In the genomic region with DNA sequence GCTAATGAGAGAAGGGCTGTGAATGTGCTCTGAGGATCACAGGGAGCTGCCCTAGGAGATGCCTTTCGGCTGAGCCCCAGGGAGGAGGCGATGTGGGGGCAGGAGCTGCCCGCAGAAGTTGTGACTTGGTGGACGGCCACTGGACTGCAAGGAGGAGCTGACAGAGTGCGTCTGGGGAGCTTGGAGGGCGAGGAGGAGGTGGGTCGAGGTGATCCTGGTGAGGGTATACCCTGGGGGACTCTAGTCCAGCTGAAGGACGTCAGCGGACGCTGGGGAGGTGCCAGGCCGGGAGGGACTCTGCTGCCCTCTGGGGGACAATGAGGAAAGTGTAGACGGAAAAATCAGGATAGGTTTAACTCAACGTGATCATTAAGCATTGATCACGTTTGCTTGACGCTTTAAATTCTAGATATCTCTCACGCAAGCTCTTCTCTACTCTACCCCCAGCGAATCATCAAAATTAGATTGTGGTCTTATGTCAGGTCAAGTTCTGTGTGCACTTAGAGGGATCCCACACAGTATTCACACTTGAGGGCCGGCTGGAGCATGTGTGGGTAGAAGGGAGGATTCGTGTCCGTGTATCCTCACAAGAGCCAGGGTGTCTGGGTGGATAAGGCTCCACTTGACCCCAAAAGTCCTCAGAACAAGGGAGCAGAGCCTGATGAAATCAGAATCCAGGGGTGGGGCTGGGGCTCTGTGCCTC, we compare ENCODE assay signal across 10 cellular contexts. TPM values are rescaled to one million over a fixed set of nuclear protein-coding genes. Genes with fewer than 3 reads are reported as not detected.
A peak's percentile ranks its signal among the peaks of the same experiment; 100 is the strongest.
DNase-seq lines count a peak whose midpoint lies in the region; ATAC-seq lines count a peak whose summit lies in the region.
"Had no signal": no experiment of that assay in that cellular context is flagged by ENCODE, and none has a peak within 500 bp of the region (broad histone marks: within the 10 kb centered on the region; RNA-seq: fewer than 3 reads in every experiment).

No MANE protein-coding gene starts in this region.

- DNase-seq in DMS153 treated with DMSO at 0.1 percent for 48 hours (lab: John Stamatoyannopoulos, UW; ENCODE audit: unreplicated experiment) = peak; percentile 12
- DNase-seq in DMS153 (lab: John Stamatoyannopoulos, UW) = no peak
- DNase-seq in HuH-7 (ENCODE audit: low spot score) = peak; percentile 57
- peak; percentile 31 for DNase-seq in activated CD4-positive, alpha-beta T cell treated with anti-CD3 and anti-CD28 coated beads, Interleukin-2, amount 10 ng/mL, durations not matched to agents 7 days and 5 days
- DNase-seq in left kidney (ENCODE audit: low read depth, low spot score) = peak; percentile 8
- no peak for DNase-seq in kidney glomerular epithelial cell (lab: John Stamatoyannopoulos, UW)
- DNase-seq in pons (ENCODE audit: low spot score) = no peak
- DNase-seq: activated B cell treated with CpG ODN at 0.5 μM for 24 hours had no signal

- no peaks in the 10 kb centered on the region for H3K36me3 Mint-ChIP-seq in activated CD4-positive, alpha-beta T cell treated with anti-CD3 and anti-CD28 coated beads, Interleukin-2, amount 10 ng/mL, durations not matched to agents 7 days and 5 days (ENCODE audit: low read depth)

- no peak for ATAC-seq in HG03378 (IDR thresholded peaks at IDR 0.05; ENCODE audit: unreplicated experiment)

- no peak overlapping the region for H3K27ac Mint-ChIP-seq in activated CD4-positive, alpha-beta T cell treated with anti-CD3 and anti-CD28 coated beads, Interleukin-2, amount 10 ng/mL, durations not matched to agents 7 days and 5 days
- H3K27ac Mint-ChIP-seq: activated B cell treated with CpG ODN at 0.5 μM for 24 hours had no signal

- no peak overlapping the region for H3K4me3 Mint-ChIP-seq in activated CD4-positive, alpha-beta T cell treated with anti-CD3 and anti-CD28 coated beads, Interleukin-2, amount 10 ng/mL, durations not matched to agents 7 days and 5 days
- H3K4me3 Mint-ChIP-seq: activated B cell treated with CpG ODN at 0.5 μM for 24 hours had no signal

- POLR2A ChIA-PET in activated CD4-positive, alpha-beta T cell treated with anti-CD3 and anti-CD28 coated beads, Interleukin-2, amount 10 ng/mL, durations not matched to agents 7 days and 5 days (lab: Charles Lee) = interaction anchor here (0.6 kb wide), 1 partner anchor 37 kb away, joined by 3 read pairs; no protein-coding TSS in a partner anchor

- CTCF ChIA-PET in activated CD4-positive, alpha-beta T cell treated with anti-CD3 and anti-CD28 coated beads, Interleukin-2, amount 10 ng/mL, durations not matched to agents 7 days and 5 days (lab: Charles Lee) = interaction anchor here (0.9 to 1.9 kb wide), 4 partner anchors 8 to 49 kb away, joined by 3 to 4 read pairs (median 4); no protein-coding TSS in a partner anchor

- H3K27me3 Mint-ChIP-seq in activated CD4-positive, alpha-beta T cell treated with anti-CD3 and anti-CD28 coated beads, Interleukin-2, amount 10 ng/mL, durations not matched to agents 7 days and 5 days = peaks cover 11% of the 10 kb centered on the region

- no peaks in the 10 kb centered on the region for H3K4me1 Mint-ChIP-seq in activated CD4-positive, alpha-beta T cell treated with anti-CD3 and anti-CD28 coated beads, Interleukin-2, amount 10 ng/mL, durations not matched to agents 7 days and 5 days
- H3K4me1 Mint-ChIP-seq: activated B cell treated with CpG ODN at 0.5 μM for 24 hours had no signal

- no peaks in the 10 kb centered on the region for H3K9me3 Mint-ChIP-seq in activated CD4-positive, alpha-beta T cell treated with anti-CD3 and anti-CD28 coated beads, Interleukin-2, amount 10 ng/mL, durations not matched to agents 7 days and 5 days

RNA-seq across cellular contexts. Expression of a gene that starts 3.3 kb away (rescaled TPM):
- not detected for total RNA-seq in activated CD4-positive, alpha-beta T cell treated with anti-CD3 and anti-CD28 coated beads, Interleukin-2, amount 10 ng/mL, durations not matched to agents 7 days and 5 days
- total RNA-seq: activated B cell treated with CpG ODN at 0.5 μM for 24 hours, mononuclear cell had no signal

RNA-seq across cellular contexts. Expression of a gene that starts 17.0 kb away (rescaled TPM):
- not detected for total RNA-seq in activated CD4-positive, alpha-beta T cell treated with anti-CD3 and anti-CD28 coated beads, Interleukin-2, amount 10 ng/mL, durations not matched to agents 7 days and 5 days
- total RNA-seq: activated B cell treated with CpG ODN at 0.5 μM for 24 hours, mononuclear cell had no signal

Comparison
In these comparisons a context has a peak if more than half of its experiments do, and no peak if none do; other contexts are left out.
1. DNase-seq: peak in DMS153 treated with DMSO at 0.1 percent for 48 hours (single experiment), HuH-7 (single experiment), activated CD4-positive, alpha-beta T cell treated with anti-CD3 and anti-CD28 coated beads, Interleukin-2, amount 10 ng/mL, durations not matched to agents 7 days and 5 days (single experiment) and left kidney (single experiment); none in DMS153 (single experiment), kidney glomerular epithelial cell (single experiment) and pons (single experiment).